Comparison of ENCODE assay signal across 9 cellular contexts in the genomic region with DNA sequence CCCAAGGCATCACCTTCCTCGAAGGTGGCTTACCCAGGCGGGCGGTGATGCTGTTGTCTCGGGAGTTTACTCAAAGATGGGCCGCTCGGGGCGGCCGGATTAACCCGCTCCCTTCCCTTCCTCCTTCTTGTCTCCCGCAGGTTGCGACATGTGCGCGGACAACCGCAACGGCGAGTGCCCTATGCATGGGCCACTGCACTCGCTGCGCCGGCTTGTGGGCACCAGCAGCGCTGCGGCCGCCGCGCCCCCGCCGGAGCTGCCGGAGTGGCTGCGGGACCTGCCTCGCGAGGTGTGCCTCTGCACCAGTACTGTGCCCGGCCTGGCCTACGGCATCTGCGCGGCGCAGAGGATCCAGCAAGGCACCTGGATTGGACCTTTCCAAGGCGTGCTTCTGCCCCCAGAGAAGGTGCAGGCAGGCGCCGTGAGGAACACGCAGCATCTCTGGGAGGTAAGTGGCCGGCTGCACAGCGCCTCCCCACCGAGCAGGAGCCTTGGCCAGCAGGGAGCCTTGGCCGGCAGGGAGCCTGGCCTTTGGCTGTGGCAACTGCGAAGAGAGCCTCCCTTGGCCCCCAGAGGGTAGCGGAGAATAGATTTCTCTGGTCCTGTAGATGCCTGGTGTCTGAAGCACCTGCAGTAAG. TPM values are rescaled to one million over a fixed set of nuclear protein-coding genes. Genes with fewer than 3 reads are reported as not detected.
DNase-seq lines count a peak whose midpoint lies in the region; TF ChIP-seq lines count a peak whose summit lies in the region.
"Had no signal": no experiment of that assay in that cellular context is flagged by ENCODE, and none has a peak within 500 bp of the region (broad histone marks: within the 10 kb centered on the region; RNA-seq: fewer than 3 reads in every experiment).

No MANE protein-coding gene starts in this region.

- H3K4me1 Mint-ChIP-seq in Calu3 (ENCODE audit: low read depth, unreplicated experiment) (peaks cover 16% of the 10 kb centered on the region), neural crest cell (peaks cover 15% of the 10 kb centered on the region)

- H3K27me3 Mint-ChIP-seq in Calu3 (ENCODE audit: unreplicated experiment), result peaks cover 19% of the 10 kb centered on the region
- H3K27me3 Mint-ChIP-seq in neural crest cell (ENCODE audit: low read depth), result peaks cover 89% of the 10 kb centered on the region

- H3K36me3 Mint-ChIP-seq in Calu3 (ENCODE audit: insufficient read depth, unreplicated experiment) (peaks cover 12% of the 10 kb centered on the region), neural crest cell (ENCODE audit: low read depth) (no peaks in the 10 kb centered on the region)

- H4K20me1 ChIP-seq in fibroblast of lung (ENCODE audit: control insufficient read depth, extremely low read depth, insufficient read depth, low read length), result no peaks in the 10 kb centered on the region

- DNase-seq in Calu3 (peak; percentile 82), NCI-H69 (lab: John Stamatoyannopoulos, UW) (peak; percentile 85), fibroblast of lung (ENCODE audit: low read depth in 2 of 2) (peak in 1 of 2 donors; percentile 20), neural crest cell (ENCODE audit: low read depth, low spot score) (peak; percentile 38), AG08395 (ENCODE audit: low spot score) (no peak), NCI-H2171 treated with DMSO at 0.1 percent for 48 hours (lab: John Stamatoyannopoulos, UW) (no peak), cerebellum (ENCODE audit: low spot score) (no peak), AG20443 (ENCODE audit: low spot score) (no peak)
- DNase-seq: NCI-H446 treated with DMSO at 0.1 percent for 48 hours had no signal

- H3K9me3 Mint-ChIP-seq in Calu3 (ENCODE audit: low read depth, unreplicated experiment), result no peaks in the 10 kb centered on the region
- H3K9me3 Mint-ChIP-seq in neural crest cell, result no peaks in the 10 kb centered on the region

- H3K27ac ChIP-seq in fibroblast of lung (ENCODE audit: insufficient read depth, low read length), result peak overlapping the region; percentile 70

- H3K4me3 ChIP-seq in fibroblast of lung (replicated peaks in 1 of 4; ENCODE audit: control extremely low read depth in 1 of 4, insufficient read depth in 1 of 4, low read depth in 3 of 4, low read length in 4 of 4), result peak overlapping the region in 3 of 4 experiments; percentile 35 to 66 (median 38)

- BruUV-seq in Calu3 (replicated peaks; lab: Mats Ljungman, UMichigan), result no TSS peak

- H2AFZ ChIP-seq in fibroblast of lung (ENCODE audit: low read length), result no peak overlapping the region

- peak overlapping the region; percentile 85 for H3K4me2 ChIP-seq in fibroblast of lung (ENCODE audit: extremely low read depth, insufficient read depth, low read length)

- peaks cover 6% of the 10 kb centered on the region for H3K4me1 ChIP-seq in fibroblast of lung (ENCODE audit: control insufficient read depth, extremely low read depth, insufficient read depth, low read length)

- peaks cover 49% of the 10 kb centered on the region for H3K79me2 ChIP-seq in fibroblast of lung (ENCODE audit: control insufficient read depth, insufficient read depth, low read length)

- peaks cover 4% of the 10 kb centered on the region for H3K36me3 ChIP-seq in fibroblast of lung (ENCODE audit: control insufficient read depth, insufficient read depth, low read length)

- H3K27me3 ChIP-seq in fibroblast of lung (ENCODE audit: control insufficient read depth, insufficient read depth, low read length), result no peaks in the 10 kb centered on the region

- CTCF ChIA-PET in Calu3 (lab: Charles Lee), result interaction anchor here (1.0 kb wide), 1 partner anchor 34 kb away, joined by 3 read pairs; no protein-coding TSS in a partner anchor

- H3K9ac ChIP-seq in fibroblast of lung (ENCODE audit: insufficient read depth, low read length), result no peak overlapping the region

- TF ChIP-seq CTCF in Calu3 (IDR thresholded peaks at IDR 0.05; ENCODE audit: unreplicated experiment) (peak; percentile 14), fibroblast of lung (conservative IDR thresholded peaks at IDR 0.05 in 1 of 2, IDR thresholded peaks at IDR 0.05 in 1 of 2; ENCODE audit: low read depth in 1 of 2, low read length in 2 of 2) (no peak), neural crest cell (conservative IDR thresholded peaks at IDR 0.05) (peak; percentile 46)

- intact Hi-C loops in Calu3 (cut with micrococcal nuclease; ENCODE audit: unreplicated experiment), result loop anchor here (5.0 to 10.0 kb wide), 2 partner anchors 395 to 582 kb away; no protein-coding TSS in a partner anchor

- H3K9me3 ChIP-seq in fibroblast of lung (ENCODE audit: control insufficient read depth, insufficient read depth, low read depth, low read length), result no peaks in the 10 kb centered on the region

- H3K4me3 Mint-ChIP-seq in Calu3 (ENCODE audit: low read depth, unreplicated experiment) (peak overlapping the region; percentile 67), neural crest cell (no peak overlapping the region)

- no peak overlapping the region for H3K27ac Mint-ChIP-seq in Calu3 (ENCODE audit: unreplicated experiment)
- no peak overlapping the region for H3K27ac Mint-ChIP-seq in neural crest cell (ENCODE audit: unreplicated experiment)

RNA-seq across cellular contexts. Expression of a gene that starts 10.6 kb away (rescaled TPM):
- total RNA-seq in Calu3 (2022), result 0.17 and 1.6 TPM in 2 replicates
- total RNA-seq in fibroblast of lung, result 13.1 and 21.6 TPM in 2 replicates
- 6.3 and 16.3 TPM in 2 replicates for polyA plus RNA-seq in fibroblast of lung
- polyA plus RNA-seq in fibroblast of lung (2012), result 5.0 and 10.1 TPM in 2 replicates
- 6.0 and 30.7 TPM in 2 replicates for polyA minus RNA-seq in fibroblast of lung (ENCODE audit: low replicate concordance)
- total RNA-seq in neural crest cell, result 0.07 and 0.37 TPM in 2 replicates
- 0.64 TPM for total RNA-seq in cerebellum

Comparison
In these comparisons a context has a peak if more than half of its experiments do, and no peak if none do; other contexts are left out.
1. DNase-seq: peak in Calu3 (single experiment), NCI-H69 (single experiment) and neural crest cell (single experiment); none in AG08395 (single experiment), NCI-H2171 treated with DMSO at 0.1 percent for 48 hours (single experiment), cerebellum (single experiment) and AG20443 (single experiment).
2. CTCF ChIP-seq: peak in Calu3 (single experiment) and neural crest cell (single experiment); none in fibroblast of lung (0 of 2).